Comparison of ENCODE assay signal across 8 cellular contexts in the genomic region with DNA sequence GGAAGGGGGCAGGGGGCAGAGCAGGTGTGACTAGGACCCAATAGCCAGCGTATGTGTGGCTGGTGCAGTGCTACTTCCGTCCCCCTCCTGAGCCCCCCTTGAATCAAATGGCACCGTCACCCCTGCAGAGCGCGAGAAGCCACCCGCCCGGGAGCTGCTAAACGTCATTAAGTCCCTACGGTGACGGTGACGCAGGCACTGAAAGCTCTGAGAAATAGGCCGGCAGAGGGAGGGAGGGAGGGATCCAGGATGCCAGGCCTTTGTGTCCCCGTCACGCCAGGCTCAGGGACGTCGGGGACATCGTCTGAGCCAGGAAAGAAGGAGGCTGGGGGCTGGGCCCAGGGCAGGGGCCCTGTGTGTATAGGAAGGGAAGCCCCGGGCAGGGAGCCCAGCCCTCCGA. TPM values are rescaled to one million over a fixed set of nuclear protein-coding genes. Genes with fewer than 3 reads are reported as not detected.
DNase-seq lines count a peak whose midpoint lies in the region; ATAC-seq and TF ChIP-seq lines count a peak whose summit lies in the region.
"Not testable (repeated sequence)": the region's sequence is repeated elsewhere in the genome, so short reads cannot be mapped to it uniquely, and the experiment has no call there.
"Had no signal": no experiment of that assay in that cellular context is flagged by ENCODE, and none has a peak within 500 bp of the region (broad histone marks: within the 10 kb centered on the region; RNA-seq: fewer than 3 reads in every experiment).

No MANE protein-coding gene starts in this region.

- TF ChIP-seq CTCF in GM23338 (conservative IDR thresholded peaks at IDR 0.05; ENCODE audit: low read depth in 2 of 2); activated CD8-positive, alpha-beta T cell treated with anti-CD3 and anti-CD28 coated beads for 36 hours (IDR thresholded peaks at IDR 0.05): not testable (repeated sequence)

- not testable (repeated sequence) for H2AFZ ChIP-seq in GM23338

- not testable (repeated sequence) for H3K4me1 Mint-ChIP-seq in GM23338; activated CD8-positive, alpha-beta T cell treated with anti-CD3 and anti-CD28 coated beads for 36 hours (ENCODE audit: low read depth); activated naive CD8-positive, alpha-beta T cell treated with anti-CD3 and anti-CD28 coated beads, Interleukin-2, amount 10 ng/mL, durations not matched to agents 7 days and 5 days; naive thymus-derived CD8-positive, alpha-beta T cell

- not testable (repeated sequence) for H3K27me3 Mint-ChIP-seq in GM23338 (ENCODE audit: insufficient read depth, low read depth, poor library complexity); activated CD8-positive, alpha-beta T cell treated with anti-CD3 and anti-CD28 coated beads for 36 hours; activated naive CD8-positive, alpha-beta T cell treated with anti-CD3 and anti-CD28 coated beads, Interleukin-2, amount 10 ng/mL, durations not matched to agents 7 days and 5 days; naive thymus-derived CD8-positive, alpha-beta T cell

- not testable (repeated sequence) for H3K4me3 Mint-ChIP-seq in GM23338; activated CD8-positive, alpha-beta T cell treated with anti-CD3 and anti-CD28 coated beads for 36 hours; activated naive CD8-positive, alpha-beta T cell treated with anti-CD3 and anti-CD28 coated beads, Interleukin-2, amount 10 ng/mL, durations not matched to agents 7 days and 5 days; naive thymus-derived CD8-positive, alpha-beta T cell

- intact Hi-C loops in activated CD8-positive, alpha-beta T cell treated with anti-CD3 and anti-CD28 coated beads for 36 hours (cut with micrococcal nuclease); Right ventricle myocardium inferior (cut with DNase I); left colon (cut with DNase I, micrococcal nuclease): not testable (repeated sequence)

- POLR2A ChIA-PET in activated CD8-positive, alpha-beta T cell treated with anti-CD3 and anti-CD28 coated beads for 36 hours (lab: Charles Lee); activated naive CD8-positive, alpha-beta T cell treated with anti-CD3 and anti-CD28 coated beads, Interleukin-2, amount 10 ng/mL, durations not matched to agents 7 days and 5 days (lab: Charles Lee); naive thymus-derived CD8-positive, alpha-beta T cell (lab: Charles Lee): not testable (repeated sequence)

- CTCF ChIA-PET in activated CD8-positive, alpha-beta T cell treated with anti-CD3 and anti-CD28 coated beads for 36 hours (lab: Charles Lee), result not testable (repeated sequence)

- H3K4me2 ChIP-seq in GM23338, result not testable (repeated sequence)

- not testable (repeated sequence) for H4K20me1 ChIP-seq in GM23338 (replicated peaks; ENCODE audit: insufficient read depth)

- not testable (repeated sequence) for H3K9me3 Mint-ChIP-seq in GM23338; activated CD8-positive, alpha-beta T cell treated with anti-CD3 and anti-CD28 coated beads for 36 hours; activated naive CD8-positive, alpha-beta T cell treated with anti-CD3 and anti-CD28 coated beads, Interleukin-2, amount 10 ng/mL, durations not matched to agents 7 days and 5 days; naive thymus-derived CD8-positive, alpha-beta T cell

- H3K27me3 ChIP-seq in GM23338 (ENCODE audit: insufficient read depth), result not testable (repeated sequence)

- not testable (repeated sequence) for H3K36me3 Mint-ChIP-seq in GM23338 (ENCODE audit: low read depth); activated CD8-positive, alpha-beta T cell treated with anti-CD3 and anti-CD28 coated beads for 36 hours (ENCODE audit: low read depth); activated naive CD8-positive, alpha-beta T cell treated with anti-CD3 and anti-CD28 coated beads, Interleukin-2, amount 10 ng/mL, durations not matched to agents 7 days and 5 days; naive thymus-derived CD8-positive, alpha-beta T cell

- not testable (repeated sequence) for H3K79me2 ChIP-seq in GM23338 (replicated peaks; ENCODE audit: insufficient read depth)

- not testable (repeated sequence) for DNase-seq in GM23338 (ENCODE audit: low spot score); activated CD8-positive, alpha-beta T cell treated with anti-CD3 and anti-CD28 coated beads for 36 hours; activated naive CD8-positive, alpha-beta T cell treated with anti-CD3 and anti-CD28 coated beads, Interleukin-2, amount 10 ng/mL, durations not matched to agents 7 days and 5 days; Right ventricle myocardium inferior (ENCODE audit: missing footprints); left colon; naive thymus-derived CD8-positive, alpha-beta T cell; stimulated activated naive CD8-positive, alpha-beta T cell treated with anti-CD3 and anti-CD28 coated beads, Interleukin-15, Interleukin-2, amounts not matched to agents 100 U/mL and 50 U/mL, for 24 hours

- not testable (repeated sequence) for H3F3A ChIP-seq in GM23338 (replicated peaks; ENCODE audit: low read depth)

- not testable (repeated sequence) for H3K27ac Mint-ChIP-seq in GM23338; activated CD8-positive, alpha-beta T cell treated with anti-CD3 and anti-CD28 coated beads for 36 hours; activated naive CD8-positive, alpha-beta T cell treated with anti-CD3 and anti-CD28 coated beads, Interleukin-2, amount 10 ng/mL, durations not matched to agents 7 days and 5 days; naive thymus-derived CD8-positive, alpha-beta T cell

- H3K9me2 ChIP-seq in GM23338 (ENCODE audit: insufficient read depth), result not testable (repeated sequence)

- H3K27ac ChIP-seq in GM23338 (ENCODE audit: low read depth), result not testable (repeated sequence)

- not testable (repeated sequence) for H3K4me1 ChIP-seq in GM23338 (ENCODE audit: insufficient read depth)

- not testable (repeated sequence) for H3K36me3 ChIP-seq in GM23338 (ENCODE audit: insufficient read depth)

- ATAC-seq in GM23338 (peak; percentile 44), Right ventricle myocardium inferior (peak; percentile 22), left colon (peak; percentile 60)
- peak; percentile 90 for ATAC-seq in activated CD8-positive, alpha-beta T cell treated with anti-CD3 and anti-CD28 coated beads for 36 hours
- ATAC-seq in activated naive CD8-positive, alpha-beta T cell treated with anti-CD3 and anti-CD28 coated beads, Interleukin-2, amount 10 ng/mL, durations not matched to agents 7 days and 5 days (ENCODE audit: low read depth), result peak; percentile 80
- peak; percentile 87 to 93 for ATAC-seq in naive thymus-derived CD8-positive, alpha-beta T cell
- ATAC-seq in stimulated activated naive CD8-positive, alpha-beta T cell treated with anti-CD3 and anti-CD28 coated beads, Interleukin-15, Interleukin-2, amounts not matched to agents 100 U/mL and 50 U/mL, for 24 hours, result peak; percentile 47

- not testable (repeated sequence) for H3K4me3 ChIP-seq in GM23338

RNA-seq across cellular contexts. Expression of a gene that starts 43.6 kb away (rescaled TPM):
- total RNA-seq in GM23338 (2014; rRNA removed; shearing (Covaris generic)), result 1.1 and 13.8 TPM in 2 replicates
- 0.14 and 0.31 TPM in 2 replicates for polyA plus RNA-seq in GM23338 (2016; fragmentation: Nextera tagmentation; extraction: Ambion mirVana)
- 10 to 100 TPM; 23.8 to 27.3 TPM for total RNA-seq in activated CD8-positive, alpha-beta T cell treated with anti-CD3 and anti-CD28 coated beads for 36 hours
- total RNA-seq in activated naive CD8-positive, alpha-beta T cell treated with anti-CD3 and anti-CD28 coated beads, Interleukin-2, amount 10 ng/mL, durations not matched to agents 7 days and 5 days, result 10 to 100 TPM; 25.9 to 31.6 TPM
- total RNA-seq in Right ventricle myocardium inferior, result 4.6 TPM
- total RNA-seq in left colon, result 10 to 100 TPM in 1 of 2 donors, 1 to 10 TPM in 1; 8.0 to 30.0 TPM
- total RNA-seq in naive thymus-derived CD8-positive, alpha-beta T cell, result 1 to 10 TPM; 5.1 to 5.5 TPM
- polyA plus RNA-seq in naive thymus-derived CD8-positive, alpha-beta T cell, result 1 to 10 TPM in 1 of 3 donors, under 1 TPM in 1, not detected in 1; 0.57 to 1.4 TPM
- polyA plus RNA-seq: CD4-positive, alpha-beta memory T cell had no signal

Comparison
In these comparisons a context has a peak if more than half of its experiments do, and no peak if none do; other contexts are left out.
1. ATAC-seq: peak in every context shown above with its lines; median percentile 90 in activated CD8-positive, alpha-beta T cell treated with anti-CD3 and anti-CD28 coated beads for 36 hours; 90 in naive thymus-derived CD8-positive, alpha-beta T cell; 80 in activated naive CD8-positive, alpha-beta T cell treated with anti-CD3 and anti-CD28 coated beads, Interleukin-2, amount 10 ng/mL, durations not matched to agents 7 days and 5 days; 60 in left colon; 47 in stimulated activated naive CD8-positive, alpha-beta T cell treated with anti-CD3 and anti-CD28 coated beads, Interleukin-15, Interleukin-2, amounts not matched to agents 100 U/mL and 50 U/mL, for 24 hours; 44 in GM23338; 22 in Right ventricle myocardium inferior.